In the genomic region with DNA sequence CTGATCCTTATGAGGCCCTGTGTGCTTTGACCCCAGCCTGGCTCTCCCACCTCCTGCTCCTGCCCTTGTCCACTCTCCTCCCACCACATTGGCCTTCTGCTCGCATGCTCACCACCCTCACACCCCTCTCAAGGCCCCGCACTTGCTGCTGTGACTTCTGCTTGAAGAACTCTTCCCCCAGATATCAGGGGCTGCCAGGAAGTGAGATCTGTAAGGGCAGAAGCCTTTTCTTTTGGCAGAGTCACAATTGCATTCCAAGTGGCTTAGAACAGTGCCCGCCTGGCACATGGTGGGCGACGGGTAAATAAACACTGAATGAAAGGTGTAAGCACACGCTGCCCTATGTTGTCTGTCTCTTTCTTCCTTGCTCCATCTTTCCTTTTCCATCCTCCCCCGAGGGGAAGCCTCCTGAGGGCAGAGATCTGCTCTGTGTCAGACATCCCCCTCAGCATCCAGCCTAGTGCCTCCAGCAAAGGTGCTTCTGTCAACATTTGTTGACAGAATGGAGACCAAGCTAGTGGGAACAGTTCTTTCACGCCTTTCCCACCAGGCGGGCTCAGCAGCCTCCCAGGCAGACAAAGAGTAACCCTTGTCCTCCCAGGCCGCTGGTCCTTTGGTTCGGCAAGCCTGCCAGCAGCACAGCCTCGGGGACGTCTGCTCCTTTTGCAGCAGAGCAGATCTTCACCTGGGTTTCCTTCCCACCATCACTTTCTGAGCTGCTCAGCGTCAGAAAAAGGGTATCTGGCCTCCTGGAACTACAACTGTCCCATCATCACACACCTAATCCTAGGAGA, we compare ENCODE assay signal across 1 cellular context.
TF ChIP-seq lines count a peak whose summit lies in the region.

No MANE protein-coding gene starts in this region.

TF ChIP-seq in K562, 482 proteins besides CTCF, POLR2A, EP300 and RAD21:
- TF ChIP-seq, protein P1, sequence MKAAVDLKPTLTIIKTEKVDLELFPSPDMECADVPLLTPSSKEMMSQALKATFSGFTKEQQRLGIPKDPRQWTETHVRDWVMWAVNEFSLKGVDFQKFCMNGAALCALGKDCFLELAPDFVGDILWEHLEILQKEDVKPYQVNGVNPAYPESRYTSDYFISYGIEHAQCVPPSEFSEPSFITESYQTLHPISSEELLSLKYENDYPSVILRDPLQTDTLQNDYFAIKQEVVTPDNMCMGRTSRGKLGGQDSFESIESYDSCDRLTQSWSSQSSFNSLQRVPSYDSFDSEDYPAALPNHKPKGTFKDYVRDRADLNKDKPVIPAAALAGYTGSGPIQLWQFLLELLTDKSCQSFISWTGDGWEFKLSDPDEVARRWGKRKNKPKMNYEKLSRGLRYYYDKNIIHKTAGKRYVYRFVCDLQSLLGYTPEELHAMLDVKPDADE (conservative IDR thresholded peaks at IDR 0.05; ENCODE audit: control insufficient read depth, low read depth, low read length): no peak
- TF ChIP-seq ZZZ3 (IDR thresholded peaks at IDR 0.05) (no peak), PHB2 (IDR thresholded peaks at IDR 0.05; ENCODE audit: low read depth) (no peak), ZNF316 (IDR thresholded peaks at IDR 0.05) (0 out of 2 replicates have a peak, but pooled peaks have one; percentile 30)
